22 cellular contexts compared by ENCODE assay signal in the genomic region with DNA sequence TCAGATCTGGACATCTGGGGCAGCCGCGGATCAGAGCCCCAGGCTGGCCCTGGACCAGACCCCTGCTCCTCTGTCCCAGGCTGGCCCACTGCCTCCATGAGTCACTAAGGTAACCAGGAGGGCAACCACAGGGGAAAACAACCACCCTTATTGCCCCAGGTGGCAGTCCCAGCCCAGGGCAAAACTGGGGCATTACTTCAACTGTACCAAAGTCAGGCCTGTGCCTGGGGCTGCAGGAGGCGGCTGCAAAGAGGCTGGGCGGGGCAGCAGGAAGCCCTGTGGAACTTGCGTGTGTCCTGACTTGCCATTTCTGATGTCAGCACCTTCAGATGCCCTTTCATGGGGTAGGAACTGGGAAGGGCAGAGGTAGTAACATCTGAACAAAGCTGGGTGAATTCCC. TPM values are rescaled to one million over a fixed set of nuclear protein-coding genes. Genes with fewer than 3 reads are reported as not detected.
DNase-seq lines count a peak whose midpoint lies in the region; ATAC-seq and TF ChIP-seq lines count a peak whose summit lies in the region.
"Had no signal": no experiment of that assay in that cellular context is flagged by ENCODE, and none has a peak within 500 bp of the region (broad histone marks: within the 10 kb centered on the region; RNA-seq: fewer than 3 reads in every experiment).

No MANE protein-coding gene starts in this region.

- TF ChIP-seq CTCF in tibial nerve (IDR thresholded peaks at IDR 0.05) = no peak

- WGBS in tibial nerve, 2 donors = 92 to 97% methylated on average over 5 of the region's 5 CpGs

- no peaks in the 10 kb centered on the region for H3K36me3 ChIP-seq in tibial nerve
- H3K36me3 ChIP-seq: pancreas had no signal

- no peaks in the 10 kb centered on the region for H3K27me3 ChIP-seq in tibial nerve
- H3K27me3 ChIP-seq: pancreas had no signal

- H3K4me3 ChIP-seq in skin epidermis (no peak overlapping the region), tibial nerve (no peak overlapping the region)
- H3K4me3 ChIP-seq: GM12878, pancreas, smooth muscle cell had no signal

- H3K4me1 ChIP-seq in tibial nerve = peaks cover 0 to 20% (median 7%) of the 10 kb centered on the region in 4 donors

- H3K27me3 Mint-ChIP-seq in activated T-cell treated with anti-CD3 and anti-CD28 coated beads, Interleukin-2, amount 50 U/mL, for 24 hours = no peaks in the 10 kb centered on the region
- peaks cover 7% of the 10 kb centered on the region for H3K27me3 Mint-ChIP-seq in T-helper 17 cell
- H3K27me3 Mint-ChIP-seq in effector memory CD8-positive, alpha-beta T cell = peaks cover 0 to 8% of the 10 kb centered on the region in 2 donors
- H3K27me3 Mint-ChIP-seq: stimulated activated memory B cell treated with anti-CD40 and anti-IgM and Interleukin-4, amounts not matched to agents 10 μg/mL and 1 μg/mL and 100 μg/mL, for 72 hours had no signal

- peak; percentile 82 for ATAC-seq in T-helper 17 cell
- peak; percentile 42 for ATAC-seq in effector memory CD8-positive, alpha-beta T cell (replicated peaks)
- ATAC-seq: GM12878; HepG2; left colon; pancreas; stimulated activated memory B cell treated with anti-CD40 and anti-IgM and Interleukin-4, amounts not matched to agents 10 μg/mL and 1 μg/mL and 100 μg/mL, for 72 hours had no signal

- no peak overlapping the region for H3K4me3 Mint-ChIP-seq in activated T-cell treated with anti-CD3 and anti-CD28 coated beads, Interleukin-2, amount 50 U/mL, for 24 hours
- peak overlapping the region; percentile 75 for H3K4me3 Mint-ChIP-seq in T-helper 17 cell
- H3K4me3 Mint-ChIP-seq in effector memory CD8-positive, alpha-beta T cell = peak overlapping the region in 1 of 2 donors; percentile 33
- H3K4me3 Mint-ChIP-seq: activated T-cell treated with anti-CD3 and anti-CD28 coated beads, Interleukin-2, amount 50 U/mL, for 72 hours; stimulated activated memory B cell treated with anti-CD40 and anti-IgM and Interleukin-4, amounts not matched to agents 10 μg/mL and 1 μg/mL and 100 μg/mL, for 72 hours had no signal

- H3K27ac ChIP-seq in skin epidermis (peak overlapping the region in 17 of 21 experiments; percentile 16 to 86 (median 65)), tibial nerve (peak overlapping the region in 1 of 4 donors; percentile 6)
- H3K27ac ChIP-seq: pancreas had no signal

- H3K9me3 ChIP-seq in T-helper 17 cell (ENCODE audit: control insufficient read depth, low read length, poor library complexity, severe bottlenecking) (peaks cover 3% of the 10 kb centered on the region), tibial nerve (no peaks in the 10 kb centered on the region)
- H3K9me3 ChIP-seq: pancreas had no signal

- peak overlapping the region; percentile 12 for H3K27ac Mint-ChIP-seq in activated T-cell treated with anti-CD3 and anti-CD28 coated beads, Interleukin-2, amount 50 U/mL, for 24 hours
- H3K27ac Mint-ChIP-seq in T-helper 17 cell = peak overlapping the region; percentile 95
- peak overlapping the region in 1 of 2 donors; percentile 84 for H3K27ac Mint-ChIP-seq in effector memory CD8-positive, alpha-beta T cell
- H3K27ac Mint-ChIP-seq: activated T-cell treated with anti-CD3 and anti-CD28 coated beads, Interleukin-2, amount 50 U/mL, for 72 hours; stimulated activated memory B cell treated with anti-CD40 and anti-IgM and Interleukin-4, amounts not matched to agents 10 μg/mL and 1 μg/mL and 100 μg/mL, for 72 hours had no signal

- no peak for TF ChIP-seq EP300 in tibial nerve (IDR thresholded peaks at IDR 0.05)

- no peak for DNase-seq in activated T-cell treated with anti-CD3 and anti-CD28 coated beads, Interleukin-2, amount 50 U/mL, for 24 hours
- no peak for DNase-seq in activated T-cell treated with anti-CD3 and anti-CD28 coated beads, Interleukin-2, amount 50 U/mL, for 48 hours
- DNase-seq in T-helper 17 cell (peak; percentile 25 to 53 (median 33)), tibial nerve (ENCODE audit: low spot score in 2 of 2) (no peak), GM19240 (ENCODE audit: insufficient read length, low spot score) (no peak), foreskin melanocyte (no peak)
- no peak for DNase-seq in effector memory CD8-positive, alpha-beta T cell
- DNase-seq: activated CD4-positive, CD25-positive, alpha-beta regulatory T cell treated with anti-CD3 and anti-CD28 coated beads, Interleukin-2, amount 50 U/mL, for 72 hours; activated T-cell treated with anti-CD3 and anti-CD28 coated beads, Interleukin-2, amount 50 U/mL, for 72 hours; CD8-positive, alpha-beta memory T cell; left colon; NCI-H1048 had no signal

- H3K36me3 Mint-ChIP-seq in activated T-cell treated with anti-CD3 and anti-CD28 coated beads, Interleukin-2, amount 50 U/mL, for 24 hours (ENCODE audit: low read depth) = no peaks in the 10 kb centered on the region
- H3K36me3 Mint-ChIP-seq in T-helper 17 cell (ENCODE audit: low read depth) = no peaks in the 10 kb centered on the region
- H3K36me3 Mint-ChIP-seq in effector memory CD8-positive, alpha-beta T cell (ENCODE audit: insufficient read depth) = no peaks in the 10 kb centered on the region
- H3K36me3 Mint-ChIP-seq: CD8-positive, alpha-beta memory T cell; stimulated activated memory B cell treated with anti-CD40 and anti-IgM and Interleukin-4, amounts not matched to agents 10 μg/mL and 1 μg/mL and 100 μg/mL, for 72 hours had no signal

- TF ChIP-seq POLR2A in tibial nerve (IDR thresholded peaks at IDR 0.05) = no peak

- peaks cover 33% of the 10 kb centered on the region for H3K4me1 Mint-ChIP-seq in activated T-cell treated with anti-CD3 and anti-CD28 coated beads, Interleukin-2, amount 50 U/mL, for 24 hours (ENCODE audit: low read depth)
- peaks cover 34% of the 10 kb centered on the region for H3K4me1 Mint-ChIP-seq in T-helper 17 cell
- H3K4me1 Mint-ChIP-seq in effector memory CD8-positive, alpha-beta T cell (ENCODE audit: low read depth in 2 of 2) = peaks cover 19 to 21% of the 10 kb centered on the region in 2 donors
- H3K4me1 Mint-ChIP-seq: stimulated activated memory B cell treated with anti-CD40 and anti-IgM and Interleukin-4, amounts not matched to agents 10 μg/mL and 1 μg/mL and 100 μg/mL, for 72 hours had no signal

- no peaks in the 10 kb centered on the region for H3K9me3 Mint-ChIP-seq in activated T-cell treated with anti-CD3 and anti-CD28 coated beads, Interleukin-2, amount 50 U/mL, for 24 hours
- H3K9me3 Mint-ChIP-seq in effector memory CD8-positive, alpha-beta T cell = no peaks in the 10 kb centered on the region
- H3K9me3 Mint-ChIP-seq: activated T-cell treated with anti-CD3 and anti-CD28 coated beads, Interleukin-2, amount 50 U/mL, for 72 hours; CD8-positive, alpha-beta memory T cell; stimulated activated memory B cell treated with anti-CD40 and anti-IgM and Interleukin-4, amounts not matched to agents 10 μg/mL and 1 μg/mL and 100 μg/mL, for 72 hours had no signal

RNA-seq across cellular contexts. Expression of a gene that starts 26.4 kb away (rescaled TPM):
- total RNA-seq in T-helper 17 cell (not detected), tibial nerve (1 to 10 TPM in 2 of 4 donors, under 1 TPM in 2; 0.20 to 1.5 (median 1.2) TPM)
- total RNA-seq: A673; CD8-positive, alpha-beta memory T cell; dermis microvascular lymphatic vessel endothelial cell; GM12878; left colon; mucosa of gallbladder; smooth muscle cell; T-helper 1 cell treated with Interleukin-12 subunit alpha and Interleukin-12 subunit beta and Interleukin-4 antibody, amounts not matched to agents 30 ng/mL and 1 ng/mL, for 36 hours had no signal

Comparison
In these comparisons a context has a peak if more than half of its experiments do, and no peak if none do; other contexts are left out.
1. DNase-seq: peak in T-helper 17 cell (3 of 3); none in activated T-cell treated with anti-CD3 and anti-CD28 coated beads, Interleukin-2, amount 50 U/mL, for 24 hours (single experiment), activated T-cell treated with anti-CD3 and anti-CD28 coated beads, Interleukin-2, amount 50 U/mL, for 48 hours (0 of 2), effector memory CD8-positive, alpha-beta T cell (0 of 3), tibial nerve (0 of 2), GM19240 (single experiment) and foreskin melanocyte (single experiment).